ENCODE assay signal across 8 cellular contexts in genomic region chr17:77098884-77099545, GRCh38. TPM values are rescaled to one million over a fixed set of nuclear protein-coding genes. Genes with fewer than 3 reads are reported as not detected.
DNase-seq lines count a peak whose midpoint lies in the region; ATAC-seq and TF ChIP-seq lines count a peak whose summit lies in the region.

No MANE protein-coding gene starts in this region.

- H3K27me3 Mint-ChIP-seq in mesothelial cell of epicardium (ENCODE audit: low read depth) = no peaks in the 10 kb centered on the region

- peaks cover 28% of the 10 kb centered on the region for H3K4me1 ChIP-seq in ACC112 (ENCODE audit: control insufficient read depth, insufficient read depth, low read length, unreplicated experiment)

- H3K4me3 Mint-ChIP-seq in mesothelial cell of epicardium = no peak overlapping the region

- ATAC-seq in HG03457 (IDR thresholded peaks at IDR 0.05; ENCODE audit: unreplicated experiment) (no peak), GM18867 (IDR thresholded peaks at IDR 0.05; ENCODE audit: unreplicated experiment) (no peak)

- H2AFZ ChIP-seq in ACC112 (ENCODE audit: low read length, unreplicated experiment) = no peak overlapping the region

- no peaks in the 10 kb centered on the region for H3K27me3 ChIP-seq in ACC112 (ENCODE audit: insufficient read depth, low read length)

- H3K27ac Mint-ChIP-seq in mesothelial cell of epicardium = peak overlapping the region; percentile 43

- H3K4me1 Mint-ChIP-seq in mesothelial cell of epicardium = peaks cover 15% of the 10 kb centered on the region

- DNase-seq in NOMO-1 (lab: John Stamatoyannopoulos, UW; ENCODE audit: unreplicated experiment in 2 of 2) (peak; percentile 64 to 89), mesothelial cell of epicardium (ENCODE audit: low spot score in 2 of 2, unreplicated experiment in 2 of 2) (no peak)
- no peak for DNase-seq in stimulated activated CD4-positive, alpha-beta T cell treated with anti-CD3 and anti-CD28 coated beads, Interleukin-1b, Interleukin-23, amount 100 ng/mL, for 48 hours
- DNase-seq in stimulated activated CD4-positive, alpha-beta T cell treated with anti-CD3 and anti-CD28 coated beads, Interleukin-2, amount 100 ng/mL, for 24 hours = no peak

- TF ChIP-seq CTCF in mesothelial cell of epicardium (IDR thresholded peaks at IDR 0.05; ENCODE audit: unreplicated experiment) = no peak

- H3K27ac ChIP-seq in ACC112 (ENCODE audit: low read depth, low read length) = peak overlapping the region; percentile 24
- H3K27ac ChIP-seq in cingulate gyrus (ENCODE audit: low read depth, low read length) = peak overlapping the region; percentile 91

- peaks cover 16% of the 10 kb centered on the region for H3K36me3 Mint-ChIP-seq in mesothelial cell of epicardium

- H3K4me3 ChIP-seq in ACC112 (ENCODE audit: low read depth, low read length) = no peak overlapping the region

- H3K36me3 ChIP-seq in ACC112 (ENCODE audit: insufficient read depth, low read length) = peaks cover 4% of the 10 kb centered on the region; the same call in 1 of the 2 replicates

- no peaks in the 10 kb centered on the region for H3K79me2 ChIP-seq in ACC112 (ENCODE audit: control insufficient read depth, insufficient read depth, low read length, unreplicated experiment)

- no peaks in the 10 kb centered on the region for H3K9me3 Mint-ChIP-seq in mesothelial cell of epicardium

RNA-seq across cellular contexts. Expression of gene SEC14L1, which starts 41.8 kb away (rescaled TPM):
- total RNA-seq in mesothelial cell of epicardium = 42.6 to 47.6 TPM (median 47.0 TPM) in 3 replicates

Comparison
In these comparisons a context has a peak if more than half of its experiments do, and no peak if none do; other contexts are left out.
1. DNase-seq: peak in NOMO-1 (2 of 2); none in mesothelial cell of epicardium (0 of 2), stimulated activated CD4-positive, alpha-beta T cell treated with anti-CD3 and anti-CD28 coated beads, Interleukin-1b, Interleukin-23, amount 100 ng/mL, for 48 hours (single experiment) and stimulated activated CD4-positive, alpha-beta T cell treated with anti-CD3 and anti-CD28 coated beads, Interleukin-2, amount 100 ng/mL, for 24 hours (0 of 2).